Comparison of ENCODE assay signal across 16 cellular contexts in genomic region chr14:101623685-101624444, GRCh38.
"Had no signal": no experiment of that assay in that cellular context is flagged by ENCODE, and none has a peak within 500 bp of the region (broad histone marks: within the 10 kb centered on the region; RNA-seq: fewer than 3 reads in every experiment).

No MANE protein-coding gene starts in this region.

- H3K4me3 ChIP-seq: coronary artery, lower lobe of right lung, ovary had no signal

- H3K27ac ChIP-seq: coronary artery, lower lobe of right lung, ovary, VCaP had no signal

- DNase-seq: activated CD4-positive, alpha-beta T cell treated with anti-CD3 and anti-CD28 coated beads for 36 hours; activated CD8-positive, alpha-beta memory T cell treated with anti-CD3 and anti-CD28 coated beads, Interleukin-2, amount 50 U/mL, for 48 hours; activated CD8-positive, alpha-beta T cell treated with anti-CD3 and anti-CD28 coated beads, Interleukin-2, amount 10 ng/mL, durations not matched to agents 7 days and 5 days; activated naive CD4-positive, alpha-beta T cell; central memory CD4-positive, alpha-beta T cell; hippocampal formation; lower lobe of right lung; natural killer cell; ovary; stimulated activated CD4-positive, alpha-beta T cell treated with anti-CD3 and anti-CD28 coated beads, Interleukin-4, amount 100 ng/mL, for 1 hour; SW 1271 had no signal

- ATAC-seq: activated CD4-positive, alpha-beta T cell treated with anti-CD3 and anti-CD28 coated beads for 36 hours; activated CD8-positive, alpha-beta T cell treated with anti-CD3 and anti-CD28 coated beads, Interleukin-2, amount 10 ng/mL, durations not matched to agents 7 days and 5 days; lower lobe of right lung; natural killer cell had no signal

- H3K4me1 Mint-ChIP-seq: activated CD4-positive, alpha-beta T cell treated with anti-CD3 and anti-CD28 coated beads for 36 hours had no signal

- H3K27me3 ChIP-seq: ovary had no signal

- H3K27me3 Mint-ChIP-seq: activated CD4-positive, alpha-beta T cell treated with anti-CD3 and anti-CD28 coated beads for 36 hours; stimulated activated naive CD8-positive, alpha-beta T cell treated with anti-CD3 and anti-CD28 coated beads, Interleukin-15, Interleukin-2, amounts not matched to agents 100 ng/mL and 50 ng/mL, for 24 hours had no signal

- H3K36me3 ChIP-seq: lower lobe of right lung, ovary had no signal

- H3K4me3 Mint-ChIP-seq: activated CD4-positive, alpha-beta T cell treated with anti-CD3 and anti-CD28 coated beads for 36 hours; activated CD8-positive, alpha-beta T cell treated with anti-CD3 and anti-CD28 coated beads, Interleukin-2, amount 10 ng/mL, durations not matched to agents 7 days and 5 days; activated T-helper 1 cell treated with anti-CD3 and anti-CD28 coated beads, Interleukin-12 subunit alpha, Interleukin-12 subunit beta, Interleukin-2, Interleukin-4 antibody, amounts not matched to agents 30 ng/mL and 10 ng/mL and 1 ng/mL, durations not matched to agents 14 hours and 24 hours and 36 hours; natural killer cell; stimulated activated naive CD8-positive, alpha-beta T cell treated with anti-CD3 and anti-CD28 coated beads, Interleukin-15, Interleukin-2, amounts not matched to agents 100 ng/mL and 50 ng/mL, for 24 hours; T-helper 2 cell treated with Interferon-gamma antibody and Interleukin-4, amounts not matched to agents 5 μg/mL and 100 μg/mL, for 36 hours had no signal

- H3K36me3 Mint-ChIP-seq: natural killer cell had no signal

- H3K9me3 ChIP-seq: lower lobe of right lung, ovary had no signal

- H3K27ac Mint-ChIP-seq: activated CD4-positive, alpha-beta T cell treated with anti-CD3 and anti-CD28 coated beads for 36 hours; activated CD8-positive, alpha-beta T cell treated with anti-CD3 and anti-CD28 coated beads, Interleukin-2, amount 10 ng/mL, durations not matched to agents 7 days and 5 days; activated T-helper 1 cell treated with anti-CD3 and anti-CD28 coated beads, Interleukin-12 subunit alpha, Interleukin-12 subunit beta, Interleukin-2, Interleukin-4 antibody, amounts not matched to agents 30 ng/mL and 10 ng/mL and 1 ng/mL, durations not matched to agents 14 hours and 24 hours and 36 hours; natural killer cell; stimulated activated naive CD8-positive, alpha-beta T cell treated with anti-CD3 and anti-CD28 coated beads, Interleukin-15, Interleukin-2, amounts not matched to agents 100 ng/mL and 50 ng/mL, for 24 hours; T-helper 2 cell treated with Interferon-gamma antibody and Interleukin-4, amounts not matched to agents 5 μg/mL and 100 μg/mL, for 36 hours had no signal

- H3K9me3 Mint-ChIP-seq: activated T-helper 1 cell treated with anti-CD3 and anti-CD28 coated beads, Interleukin-12 subunit alpha, Interleukin-12 subunit beta, Interleukin-2, Interleukin-4 antibody, amounts not matched to agents 30 ng/mL and 10 ng/mL and 1 ng/mL, durations not matched to agents 14 hours and 24 hours and 36 hours; natural killer cell; stimulated activated naive CD8-positive, alpha-beta T cell treated with anti-CD3 and anti-CD28 coated beads, Interleukin-15, Interleukin-2, amounts not matched to agents 100 ng/mL and 50 ng/mL, for 24 hours; T-helper 2 cell treated with Interferon-gamma antibody and Interleukin-4, amounts not matched to agents 5 μg/mL and 100 μg/mL, for 36 hours had no signal
